Comparison of ENCODE assay signal across 9 cellular contexts in the genomic region with DNA sequence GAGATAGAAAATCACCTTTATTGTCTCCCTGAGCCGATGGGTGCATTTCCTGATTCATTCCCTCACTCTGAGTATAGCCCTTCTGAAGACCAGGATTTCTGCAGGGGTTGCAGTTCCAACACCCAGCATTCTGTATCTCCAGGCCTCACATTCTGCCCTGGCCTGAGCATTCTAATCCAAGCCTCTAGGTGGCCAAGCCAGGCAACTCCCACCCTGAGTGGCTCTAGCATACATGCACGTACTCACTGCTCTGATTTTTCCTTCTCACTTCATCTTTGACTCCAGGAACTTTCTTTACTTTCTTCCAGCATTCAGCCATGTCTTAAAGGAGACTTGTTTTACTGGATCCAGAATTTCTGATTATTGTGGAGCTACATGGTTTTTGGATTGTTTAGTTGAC.
DNase-seq lines count a peak whose midpoint lies in the region; ATAC-seq and TF ChIP-seq lines count a peak whose summit lies in the region.
"Had no signal": no experiment of that assay in that cellular context is flagged by ENCODE, and none has a peak within 500 bp of the region (broad histone marks: within the 10 kb centered on the region; RNA-seq: fewer than 3 reads in every experiment).

No MANE protein-coding gene starts in this region.

- no peaks in the 10 kb centered on the region for H3K9me3 ChIP-seq in BE2C

- no peak overlapping the region for H3K4me3 Mint-ChIP-seq in endothelial cell (ENCODE audit: unreplicated experiment)
- H3K4me3 Mint-ChIP-seq in osteocyte (ENCODE audit: unreplicated experiment), result no peak overlapping the region
- H3K4me3 Mint-ChIP-seq in activated T-cell treated with anti-CD3 and anti-CD28 coated beads, Interleukin-2, amount 50 U/mL, for 24 hours, result no peak overlapping the region

- no peaks in the 10 kb centered on the region for H3K27me3 ChIP-seq in BE2C

- in situ Hi-C loops in GM13977 (cut with MboI; ENCODE audit: low pct_unique_long_range_greater_than_20kb, low sequenced_read_pairs, unreplicated experiment), result loop anchor here (5.0 to 25.0 kb wide), 3 partner anchors 357 to 564 kb away; partner anchors contain the start of gene G6PC2

- no peaks in the 10 kb centered on the region for H3K36me3 ChIP-seq in BE2C

- H3K27me3 Mint-ChIP-seq in endothelial cell (ENCODE audit: unreplicated experiment), result no peaks in the 10 kb centered on the region
- peaks cover 2% of the 10 kb centered on the region for H3K27me3 Mint-ChIP-seq in osteocyte (ENCODE audit: unreplicated experiment)
- H3K27me3 Mint-ChIP-seq in activated T-cell treated with anti-CD3 and anti-CD28 coated beads, Interleukin-2, amount 50 U/mL, for 24 hours, result peaks cover 8% of the 10 kb centered on the region

- H3K36me3 Mint-ChIP-seq in endothelial cell (ENCODE audit: low read depth, unreplicated experiment), result no peaks in the 10 kb centered on the region
- peaks cover 2% of the 10 kb centered on the region for H3K36me3 Mint-ChIP-seq in osteocyte (ENCODE audit: unreplicated experiment)
- H3K36me3 Mint-ChIP-seq in activated T-cell treated with anti-CD3 and anti-CD28 coated beads, Interleukin-2, amount 50 U/mL, for 24 hours (ENCODE audit: low read depth), result no peaks in the 10 kb centered on the region

- H3K4me1 Mint-ChIP-seq in endothelial cell (ENCODE audit: unreplicated experiment), result peaks cover 15% of the 10 kb centered on the region
- H3K4me1 Mint-ChIP-seq in osteocyte (ENCODE audit: unreplicated experiment), result peaks cover 23% of the 10 kb centered on the region
- H3K4me1 Mint-ChIP-seq in activated T-cell treated with anti-CD3 and anti-CD28 coated beads, Interleukin-2, amount 50 U/mL, for 24 hours (ENCODE audit: low read depth), result peaks cover 10% of the 10 kb centered on the region

- H3K4me3 ChIP-seq in BE2C (ENCODE audit: low read depth, low read length), result no peak overlapping the region
- H3K4me3 ChIP-seq: lung had no signal

- H3K27ac Mint-ChIP-seq in endothelial cell (ENCODE audit: unreplicated experiment) (no peak overlapping the region), osteocyte (ENCODE audit: unreplicated experiment) (no peak overlapping the region)
- no peak overlapping the region for H3K27ac Mint-ChIP-seq in activated T-cell treated with anti-CD3 and anti-CD28 coated beads, Interleukin-2, amount 50 U/mL, for 24 hours

- DNase-seq in BE2C, result peak; percentile 63
- peak; percentile 32 for DNase-seq in GM13977 (ENCODE audit: low spot score)
- peak; percentile 54 for DNase-seq in NCI-H774 (lab: John Stamatoyannopoulos, UW)
- DNase-seq in endothelial cell (ENCODE audit: low spot score), result peak; percentile 44
- DNase-seq in osteocyte (ENCODE audit: extremely low spot score, unreplicated experiment), result no peak
- no peak for DNase-seq in activated T-cell treated with anti-CD3 and anti-CD28 coated beads, Interleukin-2, amount 50 U/mL, for 24 hours
- no peak for DNase-seq in mesenteric fat pad (ENCODE audit: low spot score)

- peak; percentile 51 for ATAC-seq in HG03045 (IDR thresholded peaks at IDR 0.05; ENCODE audit: unreplicated experiment)

- H3K4me1 ChIP-seq in BE2C, result peaks cover 4% of the 10 kb centered on the region; the same call in 1 of the 2 replicates

- H3K9me3 Mint-ChIP-seq in endothelial cell (ENCODE audit: unreplicated experiment), result peaks cover 5% of the 10 kb centered on the region
- peaks cover 2% of the 10 kb centered on the region for H3K9me3 Mint-ChIP-seq in osteocyte (ENCODE audit: unreplicated experiment)
- peaks cover 1% of the 10 kb centered on the region for H3K9me3 Mint-ChIP-seq in activated T-cell treated with anti-CD3 and anti-CD28 coated beads, Interleukin-2, amount 50 U/mL, for 24 hours

- peak; percentile 70 for TF ChIP-seq CTCF in BE2C (IDR thresholded peaks at IDR 0.05; ENCODE audit: low read depth, low read length)
- peak; percentile 41 for TF ChIP-seq CTCF in GM13977 (IDR thresholded peaks at IDR 0.05; ENCODE audit: extremely low read depth, insufficient read depth, missing control alignments)
- peak; percentile 56 for TF ChIP-seq CTCF in endothelial cell (IDR thresholded peaks at IDR 0.05; ENCODE audit: unreplicated experiment)
- peak; percentile 53 for TF ChIP-seq CTCF in osteocyte (IDR thresholded peaks at IDR 0.05)

Comparison
In these comparisons a context has a peak if more than half of its experiments do, and no peak if none do; other contexts are left out.
1. DNase-seq: peak in BE2C (single experiment), GM13977 (single experiment), NCI-H774 (single experiment) and endothelial cell (single experiment); none in osteocyte (single experiment), activated T-cell treated with anti-CD3 and anti-CD28 coated beads, Interleukin-2, amount 50 U/mL, for 24 hours (single experiment) and mesenteric fat pad (single experiment).
2. Peak in every context shown above with its lines, with median percentiles within 50 percentile points of each other: CTCF ChIP-seq.